Comparison of ENCODE assay signal across 8 cellular contexts in the genomic region with DNA sequence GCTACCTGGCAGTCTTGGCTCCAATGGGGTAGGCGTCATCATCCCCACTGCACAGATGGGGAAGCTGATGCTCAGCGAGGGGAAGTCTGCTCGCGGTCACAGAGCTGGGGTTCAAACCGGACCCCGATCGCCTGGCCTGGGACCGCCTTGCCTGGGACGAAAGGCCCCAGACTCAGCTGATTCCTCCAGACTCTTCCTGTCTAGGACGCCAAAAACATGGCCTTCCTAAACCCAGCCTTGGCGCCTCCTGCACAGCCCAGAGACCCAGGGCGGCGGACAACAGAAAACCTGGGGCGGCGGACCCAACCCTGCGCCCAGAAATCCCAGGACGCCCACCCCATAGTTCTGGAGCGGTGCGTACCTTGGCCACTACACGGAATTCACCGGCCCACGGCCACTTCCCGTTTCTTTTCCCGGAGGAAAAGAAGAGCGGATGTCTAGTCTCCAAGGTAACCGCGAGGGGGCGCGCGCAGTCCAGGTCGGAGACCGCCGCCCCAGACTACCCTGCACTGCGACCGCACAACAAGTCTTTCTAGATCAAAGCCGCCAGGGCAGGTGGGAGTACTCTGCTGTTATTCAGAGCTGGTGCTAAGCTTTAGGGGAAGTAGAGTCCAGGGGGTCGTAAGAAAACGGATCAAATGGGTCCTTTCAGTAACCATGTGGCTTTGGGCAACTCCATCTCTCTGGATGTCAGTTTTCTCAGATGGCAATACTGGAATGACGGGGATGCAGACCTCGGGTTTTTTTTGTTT. TPM values are rescaled to one million over a fixed set of nuclear protein-coding genes. Genes with fewer than 3 reads are reported as not detected.
A peak's percentile ranks its signal among the peaks of the same experiment; 100 is the strongest.
DNase-seq lines count a peak whose midpoint lies in the region; ATAC-seq and TF ChIP-seq lines count a peak whose summit lies in the region.

No MANE protein-coding gene starts in this region.

- POLR2A ChIA-PET in activated CD8-positive, alpha-beta T cell treated with anti-CD3 and anti-CD28 coated beads for 36 hours (lab: Charles Lee), result interaction anchor here (1.0 kb wide), 1 partner anchor 765 kb away, joined by 3 read pairs; no protein-coding TSS in a partner anchor

- no peak overlapping the region for H3K27ac Mint-ChIP-seq in activated CD8-positive, alpha-beta T cell treated with anti-CD3 and anti-CD28 coated beads for 36 hours
- no peak overlapping the region for H3K27ac Mint-ChIP-seq in effector memory CD8-positive, alpha-beta T cell

- intact Hi-C loops in activated CD8-positive, alpha-beta T cell treated with anti-CD3 and anti-CD28 coated beads for 36 hours (cut with micrococcal nuclease), result no loop called here

- peak; percentile 54 for ATAC-seq in HG02981 (IDR thresholded peaks at IDR 0.05; ENCODE audit: unreplicated experiment)
- peak; percentile 80 for ATAC-seq in activated CD8-positive, alpha-beta T cell treated with anti-CD3 and anti-CD28 coated beads for 36 hours
- ATAC-seq in effector memory CD8-positive, alpha-beta T cell (replicated peaks), result peak; percentile 83

- TF ChIP-seq CTCF in activated CD8-positive, alpha-beta T cell treated with anti-CD3 and anti-CD28 coated beads for 36 hours (IDR thresholded peaks at IDR 0.05), result peak; percentile 97

- H3K36me3 Mint-ChIP-seq in activated CD8-positive, alpha-beta T cell treated with anti-CD3 and anti-CD28 coated beads for 36 hours (ENCODE audit: low read depth), result no peaks in the 10 kb centered on the region
- no peaks in the 10 kb centered on the region for H3K36me3 Mint-ChIP-seq in effector memory CD8-positive, alpha-beta T cell (ENCODE audit: insufficient read depth)

- H3K9me3 Mint-ChIP-seq in activated CD8-positive, alpha-beta T cell treated with anti-CD3 and anti-CD28 coated beads for 36 hours, result no peaks in the 10 kb centered on the region
- H3K9me3 Mint-ChIP-seq in effector memory CD8-positive, alpha-beta T cell, result no peaks in the 10 kb centered on the region

- H3K27me3 Mint-ChIP-seq in activated CD8-positive, alpha-beta T cell treated with anti-CD3 and anti-CD28 coated beads for 36 hours, result peaks cover 45% of the 10 kb centered on the region
- peaks cover 66 to 85% of the 10 kb centered on the region in 2 donors for H3K27me3 Mint-ChIP-seq in effector memory CD8-positive, alpha-beta T cell

- DNase-seq in NCI-H524 (lab: John Stamatoyannopoulos, UW), result peak; percentile 24 to 67
- DNase-seq in NCI-H524 treated with DMSO at 0.1 percent for 48 hours (lab: John Stamatoyannopoulos, UW), result no peak
- peak; percentile 18 for DNase-seq in NCI-H510A (lab: John Stamatoyannopoulos, UW)
- peak; percentile 79 for DNase-seq in activated CD8-positive, alpha-beta T cell treated with anti-CD3 and anti-CD28 coated beads for 36 hours
- peak; percentile 35 to 43 (median 42) for DNase-seq in effector memory CD8-positive, alpha-beta T cell
- DNase-seq in medulla oblongata (ENCODE audit: extremely low spot score), result peak; percentile 79
- peak; percentile 25 for DNase-seq in stimulated activated CD8-positive, alpha-beta memory T cell treated with anti-CD3 and anti-CD28 coated beads, Interleukin-12 subunit alpha, Interleukin-12 subunit beta, amount 100 ng/mL, for 1 hour (ENCODE audit: low read depth)

- CTCF ChIA-PET in activated CD8-positive, alpha-beta T cell treated with anti-CD3 and anti-CD28 coated beads for 36 hours (lab: Charles Lee), result interaction anchor here (0.6 to 2.9 kb wide), 39 partner anchors 9 to 686 kb away, joined by 3 to 21 read pairs (median 3); a partner anchor contains a TSS

- H3K4me1 Mint-ChIP-seq in activated CD8-positive, alpha-beta T cell treated with anti-CD3 and anti-CD28 coated beads for 36 hours (ENCODE audit: low read depth), result peaks cover 6% of the 10 kb centered on the region
- H3K4me1 Mint-ChIP-seq in effector memory CD8-positive, alpha-beta T cell (ENCODE audit: low read depth in 2 of 2), result peaks cover 5 to 8% of the 10 kb centered on the region in 2 donors

- peak overlapping the region; percentile 58 for H3K4me3 Mint-ChIP-seq in activated CD8-positive, alpha-beta T cell treated with anti-CD3 and anti-CD28 coated beads for 36 hours
- peak overlapping the region; percentile 54 to 67 for H3K4me3 Mint-ChIP-seq in effector memory CD8-positive, alpha-beta T cell

RNA-seq across cellular contexts. Expression of a gene that starts 4.9 kb away (rescaled TPM):
- total RNA-seq in activated CD8-positive, alpha-beta T cell treated with anti-CD3 and anti-CD28 coated beads for 36 hours, result not detected

RNA-seq across cellular contexts. Expression of a gene that starts 29.7 kb away (rescaled TPM):
- total RNA-seq in activated CD8-positive, alpha-beta T cell treated with anti-CD3 and anti-CD28 coated beads for 36 hours, result under 1 TPM; 0.43 to 0.54 TPM

RNA-seq across cellular contexts. Expression of a gene that starts 57.5 kb away (rescaled TPM):
- total RNA-seq in activated CD8-positive, alpha-beta T cell treated with anti-CD3 and anti-CD28 coated beads for 36 hours, result 10 to 100 TPM; 35.1 to 42.3 TPM
